18 cellular contexts compared by ENCODE assay signal in genomic region chr22:22604326-22605073, GRCh38. TPM values are rescaled to one million over a fixed set of nuclear protein-coding genes. Genes with fewer than 3 reads are reported as not detected.
"Had no signal": no experiment of that assay in that cellular context is flagged by ENCODE, and none has a peak within 500 bp of the region (broad histone marks: within the 10 kb centered on the region; RNA-seq: fewer than 3 reads in every experiment).

No MANE protein-coding gene starts in this region.

- H3K9me3 ChIP-seq: thoracic aorta had no signal

- DNase-seq: activated CD4-positive, alpha-beta memory T cell treated with anti-CD3 and anti-CD28 coated beads, Interleukin-2, amount 10 ng/mL, durations not matched to agents 7 days and 5 days; activated gamma-delta T cell; activated naive CD8-positive, alpha-beta T cell treated with anti-CD3 and anti-CD28 coated beads for 36 hours; activated T-cell treated with anti-CD3 and anti-CD28 coated beads, Interleukin-2, amount 50 U/mL, for 48 hours; brain microvascular endothelial cell; cerebellar nuclear complex; dermis blood vessel endothelial cell; erythroblast; islet precursor cell; left lung; nephron progenitor cell; sigmoid colon; stimulated activated CD4-positive, alpha-beta T cell treated with anti-CD3 and anti-CD28 coated beads, Interleukin-2, amount 100 ng/mL, for 24 hours; stimulated activated naive CD4-positive, alpha-beta T cell treated with Interleukin-2 at 50 U/mL for 16 hours had no signal

- ATAC-seq: left lung had no signal

- H3K36me3 ChIP-seq: brain microvascular endothelial cell, left lung, sigmoid colon, thoracic aorta had no signal

- H3K27ac Mint-ChIP-seq: activated CD4-positive, alpha-beta memory T cell treated with anti-CD3 and anti-CD28 coated beads, Interleukin-2, amount 10 ng/mL, durations not matched to agents 7 days and 5 days; activated naive CD8-positive, alpha-beta T cell treated with anti-CD3 and anti-CD28 coated beads for 36 hours; nephron progenitor cell had no signal

- H3K4me3 ChIP-seq: left lung, sigmoid colon, thoracic aorta had no signal

- H3K4me3 Mint-ChIP-seq: activated CD4-positive, alpha-beta memory T cell treated with anti-CD3 and anti-CD28 coated beads, Interleukin-2, amount 10 ng/mL, durations not matched to agents 7 days and 5 days; activated naive CD8-positive, alpha-beta T cell treated with anti-CD3 and anti-CD28 coated beads for 36 hours; nephron progenitor cell had no signal

- H3K36me3 Mint-ChIP-seq: activated naive CD8-positive, alpha-beta T cell treated with anti-CD3 and anti-CD28 coated beads for 36 hours had no signal

- H3K27me3 Mint-ChIP-seq: activated naive CD8-positive, alpha-beta T cell treated with anti-CD3 and anti-CD28 coated beads for 36 hours had no signal

- H3K9me3 Mint-ChIP-seq: activated CD4-positive, alpha-beta memory T cell treated with anti-CD3 and anti-CD28 coated beads, Interleukin-2, amount 10 ng/mL, durations not matched to agents 7 days and 5 days; nephron progenitor cell had no signal

- H3K27ac ChIP-seq: left lung, sigmoid colon, thoracic aorta had no signal

- H3K4me1 Mint-ChIP-seq: activated CD4-positive, alpha-beta memory T cell treated with anti-CD3 and anti-CD28 coated beads, Interleukin-2, amount 10 ng/mL, durations not matched to agents 7 days and 5 days; activated naive CD8-positive, alpha-beta T cell treated with anti-CD3 and anti-CD28 coated beads for 36 hours had no signal

- H3K27me3 ChIP-seq: left lung, sigmoid colon had no signal

- H3K4me1 ChIP-seq: left lung, sigmoid colon had no signal

RNA-seq across cellular contexts. Expression of gene GGTLC2, which starts 39.9 kb away (rescaled TPM):
- total RNA-seq: activated CD4-positive, alpha-beta memory T cell treated with anti-CD3 and anti-CD28 coated beads, Interleukin-2, amount 10 ng/mL, durations not matched to agents 7 days and 5 days; activated naive CD8-positive, alpha-beta T cell treated with anti-CD3 and anti-CD28 coated beads for 36 hours; dermis blood vessel endothelial cell; mucosa of gallbladder; osteocyte; sigmoid colon; T-helper 2 cell treated with Interferon-gamma antibody and Interleukin-4, amounts not matched to agents 100 ng/mL and 5 ng/mL, for 36 hours; thoracic aorta had no signal
- polyA plus RNA-seq: sigmoid colon had no signal

RNA-seq across cellular contexts. Expression of gene PRAME, which starts 45.4 kb away (rescaled TPM):
- total RNA-seq: activated CD4-positive, alpha-beta memory T cell treated with anti-CD3 and anti-CD28 coated beads, Interleukin-2, amount 10 ng/mL, durations not matched to agents 7 days and 5 days; activated naive CD8-positive, alpha-beta T cell treated with anti-CD3 and anti-CD28 coated beads for 36 hours; dermis blood vessel endothelial cell; left lung; osteocyte; T-helper 2 cell treated with Interferon-gamma antibody and Interleukin-4, amounts not matched to agents 100 ng/mL and 5 ng/mL, for 36 hours; thoracic aorta had no signal
